2 cellular contexts compared by ENCODE assay signal in the genomic region with DNA sequence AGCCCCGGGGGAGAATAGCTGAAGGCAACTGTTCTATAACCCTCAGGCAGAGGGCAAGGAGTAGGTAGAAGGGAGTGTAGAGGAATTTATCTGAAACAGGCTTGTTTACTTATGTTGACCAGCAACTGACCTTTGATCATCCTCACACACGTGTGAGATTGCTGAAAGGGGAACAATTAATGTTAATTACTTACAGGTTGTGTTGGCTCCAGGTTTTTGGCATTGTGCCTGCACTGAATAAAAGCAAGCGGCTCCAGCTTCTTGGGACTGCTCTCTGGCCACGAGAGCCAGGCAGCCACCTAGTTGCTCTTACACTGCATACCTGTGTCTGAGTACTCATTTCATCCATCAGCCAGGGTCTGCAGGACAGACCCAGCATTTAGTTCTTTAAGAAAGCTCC.
TF ChIP-seq lines count a peak whose summit lies in the region.

No MANE protein-coding gene starts in this region.

TF ChIP-seq in A549, 52 proteins besides CTCF, POLR2A, EP300 and RAD21 (continued from another document):
- TF ChIP-seq, protein P1, sequence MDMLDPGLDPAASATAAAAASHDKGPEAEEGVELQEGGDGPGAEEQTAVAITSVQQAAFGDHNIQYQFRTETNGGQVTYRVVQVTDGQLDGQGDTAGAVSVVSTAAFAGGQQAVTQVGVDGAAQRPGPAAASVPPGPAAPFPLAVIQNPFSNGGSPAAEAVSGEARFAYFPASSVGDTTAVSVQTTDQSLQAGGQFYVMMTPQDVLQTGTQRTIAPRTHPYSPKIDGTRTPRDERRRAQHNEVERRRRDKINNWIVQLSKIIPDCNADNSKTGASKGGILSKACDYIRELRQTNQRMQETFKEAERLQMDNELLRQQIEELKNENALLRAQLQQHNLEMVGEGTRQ (IDR thresholded peaks at IDR 0.05): no peak
- TF ChIP-seq, protein P2, sequence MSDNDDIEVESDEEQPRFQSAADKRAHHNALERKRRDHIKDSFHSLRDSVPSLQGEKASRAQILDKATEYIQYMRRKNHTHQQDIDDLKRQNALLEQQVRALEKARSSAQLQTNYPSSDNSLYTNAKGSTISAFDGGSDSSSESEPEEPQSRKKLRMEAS (IDR thresholded peaks at IDR 0.05): no peak
- no peak for TF ChIP-seq SREBF2 (IDR thresholded peaks at IDR 0.05)
- TF ChIP-seq HDAC2 (IDR thresholded peaks at IDR 0.05): no peak
- TF ChIP-seq JUN (IDR thresholded peaks at IDR 0.05): no peak
- no peak for TF ChIP-seq NFE2L2 (conservative IDR thresholded peaks at IDR 0.05; ENCODE audit: low read length)
- no peak for TF ChIP-seq BHLHE40 (IDR thresholded peaks at IDR 0.05; ENCODE audit: low read depth, low read length)
- no peak for TF ChIP-seq ZNF302 (CRISPR knock-in tag; IDR thresholded peaks at IDR 0.05)
- no peak for TF ChIP-seq CBX8 (IDR thresholded peaks at IDR 0.05)
- TF ChIP-seq, protein P3, sequence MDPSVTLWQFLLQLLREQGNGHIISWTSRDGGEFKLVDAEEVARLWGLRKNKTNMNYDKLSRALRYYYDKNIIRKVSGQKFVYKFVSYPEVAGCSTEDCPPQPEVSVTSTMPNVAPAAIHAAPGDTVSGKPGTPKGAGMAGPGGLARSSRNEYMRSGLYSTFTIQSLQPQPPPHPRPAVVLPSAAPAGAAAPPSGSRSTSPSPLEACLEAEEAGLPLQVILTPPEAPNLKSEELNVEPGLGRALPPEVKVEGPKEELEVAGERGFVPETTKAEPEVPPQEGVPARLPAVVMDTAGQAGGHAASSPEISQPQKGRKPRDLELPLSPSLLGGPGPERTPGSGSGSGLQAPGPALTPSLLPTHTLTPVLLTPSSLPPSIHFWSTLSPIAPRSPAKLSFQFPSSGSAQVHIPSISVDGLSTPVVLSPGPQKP (IDR thresholded peaks at IDR 0.05; ENCODE audit: low read depth, low read length): no peak

TF ChIP-seq in liver, 16 proteins besides CTCF, POLR2A, EP300 and RAD21 (continued from another document):
- TF ChIP-seq, protein P4, sequence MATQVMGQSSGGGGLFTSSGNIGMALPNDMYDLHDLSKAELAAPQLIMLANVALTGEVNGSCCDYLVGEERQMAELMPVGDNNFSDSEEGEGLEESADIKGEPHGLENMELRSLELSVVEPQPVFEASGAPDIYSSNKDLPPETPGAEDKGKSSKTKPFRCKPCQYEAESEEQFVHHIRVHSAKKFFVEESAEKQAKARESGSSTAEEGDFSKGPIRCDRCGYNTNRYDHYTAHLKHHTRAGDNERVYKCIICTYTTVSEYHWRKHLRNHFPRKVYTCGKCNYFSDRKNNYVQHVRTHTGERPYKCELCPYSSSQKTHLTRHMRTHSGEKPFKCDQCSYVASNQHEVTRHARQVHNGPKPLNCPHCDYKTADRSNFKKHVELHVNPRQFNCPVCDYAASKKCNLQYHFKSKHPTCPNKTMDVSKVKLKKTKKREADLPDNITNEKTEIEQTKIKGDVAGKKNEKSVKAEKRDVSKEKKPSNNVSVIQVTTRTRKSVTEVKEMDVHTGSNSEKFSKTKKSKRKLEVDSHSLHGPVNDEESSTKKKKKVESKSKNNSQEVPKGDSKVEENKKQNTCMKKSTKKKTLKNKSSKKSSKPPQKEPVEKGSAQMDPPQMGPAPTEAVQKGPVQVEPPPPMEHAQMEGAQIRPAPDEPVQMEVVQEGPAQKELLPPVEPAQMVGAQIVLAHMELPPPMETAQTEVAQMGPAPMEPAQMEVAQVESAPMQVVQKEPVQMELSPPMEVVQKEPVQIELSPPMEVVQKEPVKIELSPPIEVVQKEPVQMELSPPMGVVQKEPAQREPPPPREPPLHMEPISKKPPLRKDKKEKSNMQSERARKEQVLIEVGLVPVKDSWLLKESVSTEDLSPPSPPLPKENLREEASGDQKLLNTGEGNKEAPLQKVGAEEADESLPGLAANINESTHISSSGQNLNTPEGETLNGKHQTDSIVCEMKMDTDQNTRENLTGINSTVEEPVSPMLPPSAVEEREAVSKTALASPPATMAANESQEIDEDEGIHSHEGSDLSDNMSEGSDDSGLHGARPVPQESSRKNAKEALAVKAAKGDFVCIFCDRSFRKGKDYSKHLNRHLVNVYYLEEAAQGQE (IDR thresholded peaks at IDR 0.05): no peak
- TF ChIP-seq SP1 (IDR thresholded peaks at IDR 0.05) (no peak), HNF4G (IDR thresholded peaks at IDR 0.05) (no peak), JUND (IDR thresholded peaks at IDR 0.05) (no peak), RXRA (IDR thresholded peaks at IDR 0.05) (peak; percentile 7 to 33), NR2F2 (IDR thresholded peaks at IDR 0.05) (no peak), GABPA (IDR thresholded peaks at IDR 0.05 in 1 of 2, conservative IDR thresholded peaks at IDR 0.05 in 1 of 2) (no peak)
- TF ChIP-seq, protein P2 (IDR thresholded peaks at IDR 0.05): no peak
- TF ChIP-seq, protein P5, sequence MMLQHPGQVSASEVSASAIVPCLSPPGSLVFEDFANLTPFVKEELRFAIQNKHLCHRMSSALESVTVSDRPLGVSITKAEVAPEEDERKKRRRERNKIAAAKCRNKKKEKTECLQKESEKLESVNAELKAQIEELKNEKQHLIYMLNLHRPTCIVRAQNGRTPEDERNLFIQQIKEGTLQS (IDR thresholded peaks at IDR 0.05): no peak
